10 cellular contexts compared by ENCODE assay signal in the genomic region with DNA sequence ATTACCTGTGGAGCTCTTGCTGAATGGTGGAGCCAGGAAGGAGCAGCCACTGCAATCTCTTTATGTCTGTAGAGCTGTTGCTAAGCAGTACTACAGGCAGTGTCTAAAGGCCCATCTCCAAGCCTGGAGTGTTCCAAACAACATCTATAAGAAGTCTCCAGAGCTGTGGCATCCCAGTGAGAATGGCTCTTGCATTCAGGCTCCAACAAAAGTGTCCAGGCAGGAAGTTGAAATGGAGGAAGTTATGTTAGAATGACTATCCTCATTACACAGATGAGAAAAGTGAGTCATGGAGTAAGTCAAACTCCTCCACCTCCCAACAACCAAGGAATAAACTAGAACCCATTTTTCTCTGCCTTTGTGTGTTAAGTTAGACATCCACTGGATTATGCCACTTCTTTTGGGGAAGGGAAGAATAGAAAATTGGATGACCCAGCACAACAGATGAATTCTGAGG.
A peak's percentile ranks its signal among the peaks of the same experiment; 100 is the strongest.
DNase-seq lines count a peak whose midpoint lies in the region; ATAC-seq, FAIRE-seq and TF ChIP-seq lines count a peak whose summit lies in the region.
"Had no signal": no experiment of that assay in that cellular context is flagged by ENCODE, and none has a peak within 500 bp of the region (broad histone marks: within the 10 kb centered on the region; RNA-seq: fewer than 3 reads in every experiment).

No MANE protein-coding gene starts in this region.

- no TSS peak for BruUV-seq in HCT116 (replicated peaks; lab: Mats Ljungman, UMichigan)

- DNase-seq in HCT116 (ENCODE audit: low read depth, low spot score) (no peak), RCC 7860 (ENCODE audit: low spot score) (peak; percentile 72), epithelial cell of esophagus (ENCODE audit: low read depth) (peak; percentile 75), retinal pigment epithelial cell (ENCODE audit: low read depth) (no peak), NCI-H146 (lab: John Stamatoyannopoulos, UW) (no peak), islet precursor cell (no peak)
- no peak for DNase-seq in effector CD4-positive, alpha-beta T cell
- DNase-seq: activated naive CD4-positive, alpha-beta T cell; naive B cell; NCI-H1694 had no signal

- H2AFZ ChIP-seq in HCT116 (ENCODE audit: low read depth, low read length, poor library complexity, severe bottlenecking): peak overlapping the region; percentile 93

- peaks cover 26 to 37% of the 10 kb centered on the region in 2 experiments for H3K4me1 ChIP-seq in HCT116 (ENCODE audit: control insufficient read depth in 1 of 2, insufficient read depth in 2 of 2, low read length in 2 of 2)

- no peaks in the 10 kb centered on the region for H4K20me1 ChIP-seq in HCT116 (ENCODE audit: insufficient read depth)

- no peaks in the 10 kb centered on the region for H3K36me3 ChIP-seq in HCT116 (ENCODE audit: control insufficient read depth in 1 of 2, insufficient read depth in 2 of 2, low read length in 2 of 2)

- no peak overlapping the region for H3K9ac ChIP-seq in HCT116 (ENCODE audit: low read length)

- peak overlapping the region; percentile 83 for H3K27ac ChIP-seq in HCT116 (ENCODE audit: low read depth, low read length)

- H3K4me2 ChIP-seq in HCT116 (ENCODE audit: low read length): peak overlapping the region; percentile 68

- CTCF ChIA-PET in HCT116 (lab: Charles Lee): no interaction called here

- no peak for ATAC-seq in HCT116

- H3K9me2 ChIP-seq in HCT116 (ENCODE audit: insufficient read depth): no peaks in the 10 kb centered on the region

- TF ChIP-seq CTCF in HCT116 (IDR thresholded peaks at IDR 0.05 in 2 of 3, conservative IDR thresholded peaks at IDR 0.05 in 1 of 3; ENCODE audit: borderline replicate concordance in 1 of 3, insufficient read depth in 1 of 3, low read depth in 2 of 3, low read length in 2 of 3): no peak
- no peak for TF ChIP-seq CTCF in epithelial cell of esophagus (IDR thresholded peaks at IDR 0.05; ENCODE audit: insufficient read depth, low read depth, low read length, missing control alignments)
- TF ChIP-seq CTCF in retinal pigment epithelial cell (conservative IDR thresholded peaks at IDR 0.05; ENCODE audit: low read depth, low read length): no peak

- FAIRE-seq in RCC 7860 (lab: Jason Lieb, UNC): peak; percentile 77

- TF ChIP-seq RAD21 in HCT116 (IDR thresholded peaks at IDR 0.05; ENCODE audit: low read depth): no peak

- RAD21 ChIA-PET in HCT116 (lab: Charles Lee; ENCODE audit: low non-redundant PET in 1 of 2, low total read pairs in 2 of 2, uncharacterized antibody in 2 of 2, unreplicated experiment in 2 of 2): interaction anchor here in 1 of 2 experiments (0.6 kb wide), 1 partner anchor 75 kb away, joined by 4 read pairs; no protein-coding TSS in a partner anchor

- POLR2A ChIA-PET in HCT116 (lab: Charles Lee): interaction anchor here (1.9 kb wide), 1 partner anchor 9 kb away, joined by 6 read pairs; no protein-coding TSS in a partner anchor

- intact Hi-C loops in HCT116 (cut with micrococcal nuclease): loop anchor here (10.0 kb wide), 1 partner anchor 1249 kb away; no protein-coding TSS in a partner anchor

- no peaks in the 10 kb centered on the region for H3K79me2 ChIP-seq in HCT116 (ENCODE audit: insufficient read depth, low read length)

- peak overlapping the region in 1 of 2 experiments; percentile 45; a peak in 2 of 4 replicates for H3K4me3 ChIP-seq in HCT116 (replicated peaks in 1 of 2; ENCODE audit: low read depth in 1 of 2, low read length in 2 of 2)
- peak overlapping the region; percentile 4 for H3K4me3 ChIP-seq in epithelial cell of esophagus (ENCODE audit: low read length)
- H3K4me3 ChIP-seq in retinal pigment epithelial cell (ENCODE audit: low read length): peak overlapping the region; percentile 30

- no peak for TF ChIP-seq POLR2A in HCT116 (IDR thresholded peaks at IDR 0.05; ENCODE audit: borderline replicate concordance, extremely low read depth, insufficient read depth, insufficient read length)

- H3K9me3 ChIP-seq in HCT116 (ENCODE audit: control insufficient read depth in 1 of 2, insufficient read depth in 1 of 2, low read depth in 1 of 2, low read length in 2 of 2): no peaks in the 10 kb centered on the region

- H3K27me3 ChIP-seq in HCT116 (ENCODE audit: insufficient read depth, low read length): no peaks in the 10 kb centered on the region

TF ChIP-seq in HCT116, 20 proteins besides CTCF, POLR2A, EP300 and RAD21:
- peak; percentile 45 for TF ChIP-seq JUND (IDR thresholded peaks at IDR 0.05)
- peak; percentile 47; the same call in 1 of the 2 replicates for TF ChIP-seq FOSL1 (IDR thresholded peaks at IDR 0.05; ENCODE audit: low read depth)
- TF ChIP-seq CBX3 (IDR thresholded peaks at IDR 0.05; ENCODE audit: low read depth): 0 out of 2 replicates have a peak, but pooled peaks have one; percentile 35
- no peak for TF ChIP-seq SP1 (IDR thresholded peaks at IDR 0.05; ENCODE audit: low read depth)
- TF ChIP-seq, protein P1, sequence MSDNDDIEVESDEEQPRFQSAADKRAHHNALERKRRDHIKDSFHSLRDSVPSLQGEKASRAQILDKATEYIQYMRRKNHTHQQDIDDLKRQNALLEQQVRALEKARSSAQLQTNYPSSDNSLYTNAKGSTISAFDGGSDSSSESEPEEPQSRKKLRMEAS (IDR thresholded peaks at IDR 0.05): no peak
- no peak for TF ChIP-seq POLR2AphosphoS5 (IDR thresholded peaks at IDR 0.05; ENCODE audit: low read depth, low read length)
- TF ChIP-seq ELF1 (IDR thresholded peaks at IDR 0.05; ENCODE audit: borderline replicate concordance, low read depth): no peak
- no peak for TF ChIP-seq EGR1 (IDR thresholded peaks at IDR 0.05; ENCODE audit: low read depth)
- no peak for TF ChIP-seq ZNF274 (IDR thresholded peaks at IDR 0.05; ENCODE audit: low read depth, low read length)

Comparison
In these comparisons a context has a peak if more than half of its experiments do, and no peak if none do; other contexts are left out.
1. DNase-seq: peak in RCC 7860 (single experiment) and epithelial cell of esophagus (single experiment); none in HCT116 (single experiment), retinal pigment epithelial cell (single experiment), effector CD4-positive, alpha-beta T cell (single experiment), NCI-H146 (single experiment) and islet precursor cell (single experiment).